ENCODE assay signal across 14 cellular contexts in genomic region chr14:53841109-53842099, GRCh38.
"Had no signal": no experiment of that assay in that cellular context is flagged by ENCODE, and none has a peak within 500 bp of the region (broad histone marks: within the 10 kb centered on the region; RNA-seq: fewer than 3 reads in every experiment).

No MANE protein-coding gene starts in this region.

- H3K9me3 ChIP-seq: neutrophil, thyroid gland, uterus had no signal

- H3K27ac ChIP-seq: foreskin keratinocyte, neutrophil, thyroid gland, uterus had no signal

- H3K4me1 ChIP-seq: thyroid gland, uterus had no signal

- H3K4me3 ChIP-seq: lung, thyroid gland, uterus had no signal

- H3K27me3 ChIP-seq: foreskin keratinocyte, neutrophil, thyroid gland, uterus had no signal

- ATAC-seq: activated CD4-positive, CD25-positive, alpha-beta regulatory T cell treated with anti-CD3 and anti-CD28 coated beads, Interleukin-2, amount 50 U/mL, for 24 hours; naive thymus-derived CD4-positive, alpha-beta T cell; right cardiac atrium; stimulated activated effector memory CD8-positive, alpha-beta T cell treated with anti-CD3 and anti-CD28 coated beads, Interleukin-12 subunit alpha, Interleukin-12 subunit beta, amount 100 ng/mL, for 72 hours had no signal

- DNase-seq: activated effector memory CD4-positive, alpha-beta T cell treated with anti-CD3 and anti-CD28 coated beads, Interleukin-2, amount 50 U/mL, for 16 hours; activated naive CD8-positive, alpha-beta T cell treated with anti-CD3 and anti-CD28 coated beads for 36 hours; activated T-cell treated with anti-CD3 and anti-CD28 coated beads, Interleukin-2, amount 50 U/mL, for 24 hours; left cardiac atrium; naive thymus-derived CD4-positive, alpha-beta T cell; posterior cingulate gyrus; right cardiac atrium; thyroid gland; uterus had no signal

- H3K36me3 ChIP-seq: neutrophil, thyroid gland, uterus had no signal
